In the genomic region with DNA sequence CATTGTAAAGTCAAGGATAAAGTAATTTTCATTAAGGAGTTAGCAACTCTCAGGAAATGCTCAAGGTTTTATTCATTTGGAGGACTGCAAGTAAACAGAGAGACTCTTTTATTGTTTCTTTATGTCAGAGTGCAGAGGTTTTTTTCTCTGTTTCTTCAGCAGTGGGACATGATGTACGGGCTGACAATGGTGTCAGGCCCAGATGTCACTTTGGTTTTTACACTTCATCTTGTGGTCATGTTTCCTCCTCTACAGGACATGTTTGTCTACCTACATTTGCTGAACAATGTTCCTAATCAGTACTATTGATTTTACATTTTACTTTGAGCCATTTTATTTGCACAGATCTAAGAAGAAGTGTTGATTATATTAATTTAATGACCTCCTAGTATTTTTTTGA, we compare ENCODE assay signal across 17 cellular contexts.
DNase-seq lines count a peak whose midpoint lies in the region; FAIRE-seq and TF ChIP-seq lines count a peak whose summit lies in the region.
"Had no signal": no experiment of that assay in that cellular context is flagged by ENCODE, and none has a peak within 500 bp of the region (broad histone marks: within the 10 kb centered on the region; RNA-seq: fewer than 3 reads in every experiment).

No MANE protein-coding gene starts in this region.

- no TSS peak for BruUV-seq in Caco-2 (replicated peaks; lab: Mats Ljungman, UMichigan)

- TF ChIP-seq CTCF in NB4 (IDR thresholded peaks at IDR 0.05; ENCODE audit: low read depth, low read length) (no peak), astrocyte (IDR thresholded peaks at IDR 0.05; ENCODE audit: insufficient read depth, low read depth, low read length) (no peak), Caco-2 (IDR thresholded peaks at IDR 0.05; ENCODE audit: insufficient read depth in 1 of 2, low read depth in 1 of 2, low read length in 1 of 2, severe bottlenecking in 1 of 2, unreplicated experiment in 1 of 2) (no peak), esophagus muscularis mucosa (IDR thresholded peaks at IDR 0.05) (no peak)

- H3K4me3 Mint-ChIP-seq in astrocyte (ENCODE audit: unreplicated experiment): no peak overlapping the region
- no peak overlapping the region for H3K4me3 Mint-ChIP-seq in Caco-2 (ENCODE audit: unreplicated experiment)
- H3K4me3 Mint-ChIP-seq: dendritic cell treated with granulocyte-macrophage colony-stimulating factor and Interleukin-4, amounts not matched to agents 40 ng/mL and 50 ng/mL, for 4 days; memory B cell had no signal

- CTCF ChIA-PET in Caco-2 (lab: Charles Lee): no interaction called here

- H3K4me1 ChIP-seq in astrocyte (ENCODE audit: insufficient read depth, low read length): no peaks in the 10 kb centered on the region
- H3K4me1 ChIP-seq in Caco-2: no peaks in the 10 kb centered on the region
- H3K4me1 ChIP-seq in esophagus muscularis mucosa: no peaks in the 10 kb centered on the region

- no peak overlapping the region for H3K27ac ChIP-seq in astrocyte (ENCODE audit: low read depth, low read length)
- H3K27ac ChIP-seq in esophagus muscularis mucosa (replicated peaks in 1 of 4): no peak overlapping the region
- H3K27ac ChIP-seq: ovary, vagina had no signal

- TF ChIP-seq POLR2A in NB4 (IDR thresholded peaks at IDR 0.05; ENCODE audit: extremely low read depth, insufficient read length) (no peak), esophagus muscularis mucosa (IDR thresholded peaks at IDR 0.05; ENCODE audit: low read depth) (no peak)

- H3K79me2 ChIP-seq in astrocyte (ENCODE audit: insufficient read depth, low read length): no peaks in the 10 kb centered on the region

- intact Hi-C loops in Caco-2 (cut with micrococcal nuclease; ENCODE audit: unreplicated experiment): no loop called here
- intact Hi-C loops in esophagus muscularis mucosa (cut with DNase I): no loop called here

- no peaks in the 10 kb centered on the region for H3K27me3 ChIP-seq in astrocyte (ENCODE audit: insufficient read depth, low read length)
- H3K27me3 ChIP-seq in Caco-2 (replicated peaks; ENCODE audit: control insufficient read depth, insufficient read depth, low read length): no peaks in the 10 kb centered on the region
- no peaks in the 10 kb centered on the region for H3K27me3 ChIP-seq in esophagus muscularis mucosa
- H3K27me3 ChIP-seq: ovary, vagina had no signal

- 57% methylated on average over 1 of the region's 1 CpG for WGBS in esophagus muscularis mucosa

- no peak overlapping the region for H3K9ac ChIP-seq in astrocyte (ENCODE audit: low read length)

- peak overlapping the region; percentile 16 for H3K27ac Mint-ChIP-seq in astrocyte (ENCODE audit: unreplicated experiment)
- no peak overlapping the region for H3K27ac Mint-ChIP-seq in Caco-2 (ENCODE audit: unreplicated experiment)
- H3K27ac Mint-ChIP-seq: dendritic cell treated with granulocyte-macrophage colony-stimulating factor and Interleukin-4, amounts not matched to agents 40 ng/mL and 50 ng/mL, for 4 days; memory B cell had no signal

- POLR2A ChIA-PET in Caco-2 (lab: Charles Lee): no interaction called here

- DNase-seq in activated effector memory CD4-positive, alpha-beta T cell treated with anti-CD3 and anti-CD28 coated beads, Interleukin-2, amount 50 U/mL, for 16 hours: peak; percentile 50
- no peak for DNase-seq in activated effector memory CD4-positive, alpha-beta T cell treated with Interleukin-2 at 50 U/mL for 16 hours
- DNase-seq in NB4 (ENCODE audit: low read depth): peak; percentile 27
- no peak for DNase-seq in astrocyte (ENCODE audit: low read depth)
- peak; percentile 11 to 14 for DNase-seq in stimulated activated CD8-positive, alpha-beta memory T cell treated with anti-CD3 and anti-CD28 coated beads, Interleukin-4, amount 100 ng/mL, for 1 hour (ENCODE audit: low read depth in 2 of 2, low spot score in 1 of 2)
- DNase-seq in iPS-NIHi7 (ENCODE audit: extremely low spot score): no peak
- DNase-seq in Caco-2: no peak
- DNase-seq in esophagus muscularis mucosa (ENCODE audit: extremely low spot score): no peak
- DNase-seq: activated CD4-positive, alpha-beta T cell treated with anti-CD3 and anti-CD28 coated beads for 48 hours; amygdala; NCI-H2171; ovary; SW 1271 had no signal

- H2AFZ ChIP-seq in astrocyte (ENCODE audit: low read depth, low read length): no peak overlapping the region

- peak; percentile 5 for FAIRE-seq in astrocyte (lab: Jason Lieb, UNC)
- FAIRE-seq: GM12891 had no signal

- H3K36me3 ChIP-seq in astrocyte (ENCODE audit: insufficient read depth, low read length): no peaks in the 10 kb centered on the region
- no peaks in the 10 kb centered on the region for H3K36me3 ChIP-seq in Caco-2 (ENCODE audit: control insufficient read depth, insufficient read depth, low read length)
- no peaks in the 10 kb centered on the region for H3K36me3 ChIP-seq in esophagus muscularis mucosa
- H3K36me3 ChIP-seq: ovary, vagina had no signal

- H3K27me3 Mint-ChIP-seq in astrocyte (ENCODE audit: low read depth, unreplicated experiment) (no peaks in the 10 kb centered on the region), Caco-2 (ENCODE audit: insufficient read depth, unreplicated experiment) (no peaks in the 10 kb centered on the region)
- H3K27me3 Mint-ChIP-seq: dendritic cell treated with granulocyte-macrophage colony-stimulating factor and Interleukin-4, amounts not matched to agents 40 ng/mL and 50 ng/mL, for 4 days; memory B cell had no signal

- H3K36me3 Mint-ChIP-seq in astrocyte (ENCODE audit: low read depth, unreplicated experiment) (no peaks in the 10 kb centered on the region), Caco-2 (ENCODE audit: insufficient read depth, unreplicated experiment) (no peaks in the 10 kb centered on the region)
- H3K36me3 Mint-ChIP-seq: memory B cell had no signal

- no peaks in the 10 kb centered on the region for H4K20me1 ChIP-seq in astrocyte (ENCODE audit: insufficient read depth, low read length)

- H3K4me1 Mint-ChIP-seq in astrocyte (ENCODE audit: low read depth, unreplicated experiment) (peaks cover 41% of the 10 kb centered on the region), Caco-2 (ENCODE audit: low read depth, unreplicated experiment) (no peaks in the 10 kb centered on the region)

- no peak overlapping the region for H3K4me3 ChIP-seq in NB4 (ENCODE audit: low read depth, low read length)
- H3K4me3 ChIP-seq in astrocyte (ENCODE audit: insufficient read depth, low read depth, low read length): no peak overlapping the region
- no peak overlapping the region for H3K4me3 ChIP-seq in Caco-2 (ENCODE audit: low read depth, low read length)
- no peak overlapping the region for H3K4me3 ChIP-seq in esophagus muscularis mucosa
- H3K4me3 ChIP-seq: ovary, vagina had no signal

- H3K9me3 Mint-ChIP-seq in astrocyte (ENCODE audit: unreplicated experiment) (peaks cover 5% of the 10 kb centered on the region), Caco-2 (ENCODE audit: unreplicated experiment) (no peaks in the 10 kb centered on the region)
- H3K9me3 Mint-ChIP-seq: dendritic cell treated with granulocyte-macrophage colony-stimulating factor and Interleukin-4, amounts not matched to agents 40 ng/mL and 50 ng/mL, for 4 days had no signal

- no peaks in the 10 kb centered on the region for H3K9me3 ChIP-seq in astrocyte (ENCODE audit: insufficient read depth, low read depth, low read length)
- H3K9me3 ChIP-seq in Caco-2: no peaks in the 10 kb centered on the region
- H3K9me3 ChIP-seq in esophagus muscularis mucosa: no peaks in the 10 kb centered on the region
- H3K9me3 ChIP-seq: ovary, vagina had no signal

- H3K4me2 ChIP-seq in astrocyte (ENCODE audit: low read length): no peak overlapping the region

- TF ChIP-seq EP300 in esophagus muscularis mucosa (IDR thresholded peaks at IDR 0.05): no peak

Comparison
In these comparisons a context has a peak if more than half of its experiments do, and no peak if none do; other contexts are left out.
1. DNase-seq: peak in activated effector memory CD4-positive, alpha-beta T cell treated with anti-CD3 and anti-CD28 coated beads, Interleukin-2, amount 50 U/mL, for 16 hours (single experiment), NB4 (single experiment) and stimulated activated CD8-positive, alpha-beta memory T cell treated with anti-CD3 and anti-CD28 coated beads, Interleukin-4, amount 100 ng/mL, for 1 hour (2 of 2); none in activated effector memory CD4-positive, alpha-beta T cell treated with Interleukin-2 at 50 U/mL for 16 hours (single experiment), astrocyte (single experiment), iPS-NIHi7 (single experiment), Caco-2 (0 of 2) and esophagus muscularis mucosa (single experiment).